22 cellular contexts compared by ENCODE assay signal in genomic region chr1:207316141-207316540, GRCh38. TPM values are rescaled to one million over a fixed set of nuclear protein-coding genes. Genes with fewer than 3 reads are reported as not detected.
DNase-seq lines count a peak whose midpoint lies in the region; ATAC-seq, FAIRE-seq and TF ChIP-seq lines count a peak whose summit lies in the region.
"Had no signal": no experiment of that assay in that cellular context is flagged by ENCODE, and none has a peak within 500 bp of the region (broad histone marks: within the 10 kb centered on the region; RNA-seq: fewer than 3 reads in every experiment).

No MANE protein-coding gene starts in this region.

- no peak overlapping the region for H3K9ac ChIP-seq in neuronal stem cell (ENCODE audit: low read depth, low read length, poor library complexity)

- H3K27me3 Mint-ChIP-seq in MCF 10A (ENCODE audit: insufficient read depth, unreplicated experiment): no peaks in the 10 kb centered on the region
- H3K27me3 Mint-ChIP-seq: activated naive CD8-positive, alpha-beta T cell treated with anti-CD3 and anti-CD28 coated beads for 36 hours; memory B cell had no signal

- no TSS peak for BruUV-seq in MCF 10A (replicated peaks; lab: Mats Ljungman, UMichigan)

- no peak overlapping the region for H4K8ac ChIP-seq in neuronal stem cell (ENCODE audit: low read depth, low read length)

- peaks cover 30% of the 10 kb centered on the region for H3K4me1 Mint-ChIP-seq in MCF 10A (ENCODE audit: insufficient read depth, unreplicated experiment)

- TF ChIP-seq CTCF in breast epithelium (IDR thresholded peaks at IDR 0.05): peak in 2 of 3 donors; percentile 8 to 28
- TF ChIP-seq CTCF in MCF 10A (IDR thresholded peaks at IDR 0.05; ENCODE audit: unreplicated experiment): no peak
- TF ChIP-seq CTCF in bronchial epithelial cell (IDR thresholded peaks at IDR 0.05; ENCODE audit: insufficient read depth, low read length, severe bottlenecking): no peak
- TF ChIP-seq CTCF in lung (IDR thresholded peaks at IDR 0.05; ENCODE audit: control extremely low read depth, extremely low read depth): no peak
- no peak for TF ChIP-seq CTCF in psoas muscle (IDR thresholded peaks at IDR 0.05)

- no peak overlapping the region for H2AFZ ChIP-seq in neuronal stem cell (ENCODE audit: low read length)

- no peak overlapping the region for H3K23ac ChIP-seq in neuronal stem cell (ENCODE audit: low read depth, low read length, poor library complexity)

- peak overlapping the region in 1 of 2 donors; percentile 98 for H3K27ac ChIP-seq in breast epithelium
- H3K27ac ChIP-seq in lung (ENCODE audit: low read depth in 1 of 2, low read length in 1 of 2): no peak overlapping the region
- no peak overlapping the region for H3K27ac ChIP-seq in neuronal stem cell (replicated peaks; ENCODE audit: low read length)
- H3K27ac ChIP-seq in psoas muscle: no peak overlapping the region

- no peak overlapping the region for H2BK120ac ChIP-seq in neuronal stem cell (ENCODE audit: low read depth, low read length)

- H3K36me3 ChIP-seq in breast epithelium (no peaks in the 10 kb centered on the region), bronchial epithelial cell (ENCODE audit: control insufficient read depth, insufficient read depth, low read length) (no peaks in the 10 kb centered on the region), lung (ENCODE audit: control insufficient read depth in 2 of 2, insufficient read depth in 2 of 2, low read length in 2 of 2) (no peaks in the 10 kb centered on the region), neuronal stem cell (replicated peaks in 1 of 2; ENCODE audit: control insufficient read depth in 2 of 2, insufficient read depth in 2 of 2, low read length in 2 of 2) (no peaks in the 10 kb centered on the region), psoas muscle (ENCODE audit: insufficient read depth in 1 of 2, low read depth in 1 of 2) (no peaks in the 10 kb centered on the region)
- H3K36me3 ChIP-seq: MG63 had no signal

- no peaks in the 10 kb centered on the region for H3K9me3 Mint-ChIP-seq in MCF 10A (ENCODE audit: unreplicated experiment)
- H3K9me3 Mint-ChIP-seq: activated naive CD8-positive, alpha-beta T cell treated with anti-CD3 and anti-CD28 coated beads for 36 hours; memory B cell; nephron progenitor cell had no signal

- H3K18ac ChIP-seq in neuronal stem cell (ENCODE audit: low read length): no peak overlapping the region

- H3K9me3 ChIP-seq in breast epithelium (no peaks in the 10 kb centered on the region), lung (ENCODE audit: control insufficient read depth in 2 of 2, insufficient read depth in 1 of 2, low read length in 1 of 2) (peaks cover 0 to 4% of the 10 kb centered on the region in 2 donors), neuronal stem cell (replicated peaks in 1 of 2; ENCODE audit: control insufficient read depth in 2 of 2, insufficient read depth in 1 of 2, low read depth in 1 of 2, low read length in 2 of 2) (peaks cover 0 to 2% of the 10 kb centered on the region in 2 donors), psoas muscle (no peaks in the 10 kb centered on the region)
- H3K9me3 ChIP-seq: MG63 had no signal

- no peak overlapping the region for H2BK5ac ChIP-seq in neuronal stem cell (ENCODE audit: low read length)

- no peak overlapping the region for H3K4me3 Mint-ChIP-seq in MCF 10A (ENCODE audit: unreplicated experiment)
- H3K4me3 Mint-ChIP-seq: activated CD4-positive, alpha-beta memory T cell treated with anti-CD3 and anti-CD28 coated beads, Interleukin-2, amount 10 ng/mL, durations not matched to agents 7 days and 5 days; activated naive CD8-positive, alpha-beta T cell treated with anti-CD3 and anti-CD28 coated beads for 36 hours; brain; CD4-positive, alpha-beta memory T cell; memory B cell; nephron progenitor cell had no signal

- H2BK12ac ChIP-seq in neuronal stem cell (ENCODE audit: low read length): no peak overlapping the region

- CTCF ChIA-PET in MCF 10A (lab: Yijun Ruan, JAX): interaction anchor here (0.8 to 1.9 kb wide), 5 partner anchors 72 to 158 kb away, joined by 3 to 5 read pairs (median 4); no protein-coding TSS in a partner anchor

- POLR2A ChIA-PET in MCF 10A (lab: Yijun Ruan, JAX): interaction anchor here (0.8 to 2.1 kb wide), 12 partner anchors 9 to 284 kb away, joined by 3 to 10 read pairs (median 4); no protein-coding TSS in a partner anchor

- H3K27me3 ChIP-seq in breast epithelium: no peaks in the 10 kb centered on the region
- no peaks in the 10 kb centered on the region for H3K27me3 ChIP-seq in bronchial epithelial cell (ENCODE audit: control insufficient read depth, insufficient read depth, low read length)
- no peaks in the 10 kb centered on the region for H3K27me3 ChIP-seq in lung (ENCODE audit: control insufficient read depth, insufficient read depth)
- H3K27me3 ChIP-seq in neuronal stem cell (ENCODE audit: control insufficient read depth in 3 of 3, insufficient read depth in 3 of 3, low read depth in 1 of 3, low read length in 3 of 3): peaks cover 0 to 27% (median 0%) of the 10 kb centered on the region in 3 experiments
- H3K27me3 ChIP-seq in psoas muscle (ENCODE audit: insufficient read depth in 3 of 3, low read length in 2 of 3): no peaks in the 10 kb centered on the region
- H3K27me3 ChIP-seq: MG63 had no signal

- H2BK15ac ChIP-seq in neuronal stem cell (ENCODE audit: low read length): no peak overlapping the region

- no peaks in the 10 kb centered on the region for H3K36me3 Mint-ChIP-seq in MCF 10A (ENCODE audit: insufficient read depth, unreplicated experiment)
- H3K36me3 Mint-ChIP-seq: brain, memory B cell had no signal

- ATAC-seq in lung (ENCODE audit: insufficient read depth, low FRiP score) (no peak), GM19455 (IDR thresholded peaks at IDR 0.05; ENCODE audit: unreplicated experiment) (no peak), psoas muscle (no peak)

- no peak for FAIRE-seq in bronchial epithelial cell (lab: Jason Lieb, UNC)

- DNase-seq in breast epithelium (ENCODE audit: low spot score in 2 of 2) (peak; percentile 63 to 69), MCF 10A (ENCODE audit: unreplicated experiment) (no peak), bronchial epithelial cell (ENCODE audit: low read depth) (peak; percentile 22), lung (ENCODE audit: low spot score) (peak; percentile 47), neuronal stem cell (ENCODE audit: low spot score) (no peak), psoas muscle (no peak)
- no peak for DNase-seq in NK-92 treated with Interleukin-12 subunit alpha and Interleukin-12 subunit beta, amount 100 ng/mL, for 24 hours (lab: John Stamatoyannopoulos, UW)
- DNase-seq: activated CD4-positive, alpha-beta memory T cell treated with anti-CD3 and anti-CD28 coated beads, Interleukin-2, amount 10 ng/mL, durations not matched to agents 7 days and 5 days; activated naive CD8-positive, alpha-beta T cell treated with anti-CD3 and anti-CD28 coated beads for 36 hours; activated T-cell treated with anti-CD3 and anti-CD28 coated beads, Interleukin-2, amount 50 U/mL, for 48 hours; CD4-positive, alpha-beta memory T cell; cortex of kidney; DND-41; MG63; NCI-H1930; NCI-H446 treated with DMSO at 0.1 percent for 48 hours; nephron progenitor cell; SHP77; stimulated activated CD4-positive, alpha-beta T cell treated with anti-CD3 and anti-CD28 coated beads, Interleukin-12 subunit alpha, Interleukin-12 subunit beta, amount 100 ng/mL, for 4 hours had no signal

- no peak overlapping the region for H3K4me2 ChIP-seq in neuronal stem cell (ENCODE audit: insufficient read depth, low read length, poor library complexity, severe bottlenecking)

- no peak overlapping the region for H4K91ac ChIP-seq in neuronal stem cell (ENCODE audit: low read depth, low read length, poor library complexity)

- no peak overlapping the region for H3K4ac ChIP-seq in neuronal stem cell (ENCODE audit: low read length)

- no peaks in the 10 kb centered on the region for H3K4me1 ChIP-seq in breast epithelium
- H3K4me1 ChIP-seq in lung (ENCODE audit: control insufficient read depth in 2 of 2, insufficient read depth in 2 of 2, low read length in 2 of 2): peaks cover 4 to 12% of the 10 kb centered on the region in 2 donors
- H3K4me1 ChIP-seq in neuronal stem cell (ENCODE audit: control insufficient read depth in 2 of 2, insufficient read depth in 1 of 2, low read depth in 1 of 2, low read length in 2 of 2): no peaks in the 10 kb centered on the region
- peaks cover 28% of the 10 kb centered on the region for H3K4me1 ChIP-seq in psoas muscle

- H3K14ac ChIP-seq in neuronal stem cell (ENCODE audit: low read length): no peak overlapping the region

- no peak overlapping the region for H2AK5ac ChIP-seq in neuronal stem cell (ENCODE audit: low read depth, low read length)

- H3K79me1 ChIP-seq in neuronal stem cell (ENCODE audit: low read depth, low read length): peaks cover 1% of the 10 kb centered on the region

- intact Hi-C loops in breast epithelium (cut with DNase I; ENCODE audit: low total_unique reads): no loop called here
- intact Hi-C loops in MCF 10A (cut with micrococcal nuclease): no loop called here
- intact Hi-C loops in psoas muscle (cut with DNase I): loop anchor here in 1 of 2 donors (5.0 kb wide), 1 partner anchor 46 kb away; no protein-coding TSS in a partner anchor

- no peak overlapping the region for H3K27ac Mint-ChIP-seq in MCF 10A (ENCODE audit: low read depth, unreplicated experiment)
- H3K27ac Mint-ChIP-seq: activated CD4-positive, alpha-beta memory T cell treated with anti-CD3 and anti-CD28 coated beads, Interleukin-2, amount 10 ng/mL, durations not matched to agents 7 days and 5 days; nephron progenitor cell had no signal

- no peak for TF ChIP-seq POLR2A in breast epithelium (IDR thresholded peaks at IDR 0.05)

- no peak overlapping the region for H3K4me3 ChIP-seq in breast epithelium
- H3K4me3 ChIP-seq in bronchial epithelial cell (ENCODE audit: low read depth, low read length): no peak overlapping the region
- no peak overlapping the region for H3K4me3 ChIP-seq in lung
- no peak overlapping the region for H3K4me3 ChIP-seq in neuronal stem cell (ENCODE audit: low read length in 2 of 2)
- no peak overlapping the region for H3K4me3 ChIP-seq in psoas muscle
- H3K4me3 ChIP-seq: MG63 had no signal

RNA-seq across cellular contexts. Expression of gene CD55, which starts 5.3 kb away (rescaled TPM):
- total RNA-seq in breast epithelium (100 to 1,000 TPM in 1 of 3 donors, 10 to 100 TPM in 2; 65.4 to 132 (median 67.8) TPM), MCF 10A (2022) (159 and 213 TPM in 2 replicates), bronchial epithelial cell (63.4 and 85.3 TPM in 2 replicates), lung (100 to 1,000 TPM; 160 to 293 TPM), psoas muscle (100 to 1,000 TPM in 2 of 4 donors, 10 to 100 TPM in 2; 44.2 to 108 (median 81.9) TPM)
- polyA plus RNA-seq in lung (100 to 1,000 TPM; 243 to 267 TPM), psoas muscle (100 to 1,000 TPM in 2 of 3 donors, 10 to 100 TPM in 1; 85.6 to 318 (median 121) TPM)
- 7.2 TPM for polyA plus RNA-seq in neuronal stem cell (2013, experiment 1 of 2)
- 6.9 TPM for polyA plus RNA-seq in neuronal stem cell (2013, experiment 2 of 2)

Comparison
In these comparisons a context has a peak if more than half of its experiments do, and no peak if none do; other contexts are left out.
1. DNase-seq: peak in breast epithelium (2 of 2), bronchial epithelial cell (single experiment) and lung (single experiment); none in MCF 10A (single experiment), NK-92 treated with Interleukin-12 subunit alpha and Interleukin-12 subunit beta, amount 100 ng/mL, for 24 hours (single experiment), neuronal stem cell (single experiment) and psoas muscle (0 of 2).
2. CTCF ChIP-seq: peak in breast epithelium (2 of 3); none in MCF 10A (single experiment), bronchial epithelial cell (single experiment), lung (single experiment) and psoas muscle (single experiment).